ENCODE assay signal across 1 cellular context in genomic region chr5:77812926-77813589, GRCh38.
A peak's percentile ranks its signal among the peaks of the same experiment; 100 is the strongest.
TF ChIP-seq lines count a peak whose summit lies in the region.

No MANE protein-coding gene starts in this region.

TF ChIP-seq in HepG2, 621 proteins besides CTCF, POLR2A, EP300 and RAD21 (continued from another document):
- TF ChIP-seq HCFC1 (IDR thresholded peaks at IDR 0.05; ENCODE audit: low read depth, low read length), result no peak
- no peak for TF ChIP-seq THYN1 (CRISPR knock-in tag; IDR thresholded peaks at IDR 0.05; ENCODE audit: borderline replicate concordance, low read depth)
- TF ChIP-seq ZSCAN12 (CRISPR knock-in tag; IDR thresholded peaks at IDR 0.05), result no peak
- no peak for TF ChIP-seq ZNF326 (CRISPR knock-in tag; IDR thresholded peaks at IDR 0.05; ENCODE audit: borderline replicate concordance)
- TF ChIP-seq TAF15 (IDR thresholded peaks at IDR 0.05; ENCODE audit: low read depth, low read length, poor library complexity, severe bottlenecking), result no peak
- TF ChIP-seq ZSCAN25 (CRISPR knock-in tag; IDR thresholded peaks at IDR 0.05), result peak; percentile 42; the same call in 1 of the 2 replicates
- no peak for TF ChIP-seq IKZF4 (CRISPR knock-in tag; IDR thresholded peaks at IDR 0.05; ENCODE audit: borderline replicate concordance, low read depth, not compliant biosample characterization)
- no peak for TF ChIP-seq THAP7 (CRISPR knock-in tag; IDR thresholded peaks at IDR 0.05)
- TF ChIP-seq CBX1 (IDR thresholded peaks at IDR 0.05; ENCODE audit: low read depth), result no peak
- no peak for TF ChIP-seq ZSCAN20 (CRISPR knock-in tag; IDR thresholded peaks at IDR 0.05; ENCODE audit: borderline replicate concordance)
- no peak for TF ChIP-seq AHR (CRISPR knock-in tag; IDR thresholded peaks at IDR 0.05)
- no peak for TF ChIP-seq CSRNP1 (CRISPR knock-in tag; IDR thresholded peaks at IDR 0.05)
- no peak for TF ChIP-seq KDM5A (IDR thresholded peaks at IDR 0.05; ENCODE audit: borderline replicate concordance, low read length)
- peak; percentile 84 for TF ChIP-seq NR2C2 (CRISPR knock-in tag; IDR thresholded peaks at IDR 0.05; ENCODE audit: borderline replicate concordance)
- TF ChIP-seq ZNF441 (CRISPR knock-in tag; IDR thresholded peaks at IDR 0.05; ENCODE audit: borderline replicate concordance), result no peak
- TF ChIP-seq ZNF530 (CRISPR knock-in tag; IDR thresholded peaks at IDR 0.05; ENCODE audit: low read depth), result no peak
- TF ChIP-seq MXI1 (IDR thresholded peaks at IDR 0.05; ENCODE audit: borderline replicate concordance, low read depth, low read length), result no peak
- TF ChIP-seq SRF (IDR thresholded peaks at IDR 0.05; ENCODE audit: low read depth, low read length), result no peak
- TF ChIP-seq ZMAT5 (CRISPR knock-in tag; IDR thresholded peaks at IDR 0.05; ENCODE audit: borderline replicate concordance, low read depth), result no peak
- no peak for TF ChIP-seq NKX3-1 (CRISPR knock-in tag; IDR thresholded peaks at IDR 0.05)
- no peak for TF ChIP-seq MAFF (IDR thresholded peaks at IDR 0.05; ENCODE audit: low read depth, low read length)
- TF ChIP-seq ZNF33A (CRISPR knock-in tag; IDR thresholded peaks at IDR 0.05; ENCODE audit: borderline replicate concordance), result no peak
- TF ChIP-seq RFXANK (CRISPR knock-in tag; IDR thresholded peaks at IDR 0.05), result no peak
- 0 out of 2 replicates have a peak, but pooled peaks have one; percentile 23 for TF ChIP-seq HMG20B (CRISPR knock-in tag; conservative IDR thresholded peaks at IDR 0.05)
- TF ChIP-seq ZNF720 (CRISPR knock-in tag; IDR thresholded peaks at IDR 0.05), result no peak
- peak; percentile 93 for TF ChIP-seq PAXIP1 (CRISPR knock-in tag; conservative IDR thresholded peaks at IDR 0.05)
- no peak for TF ChIP-seq PHF20 (CRISPR knock-in tag; IDR thresholded peaks at IDR 0.05)
- no peak for TF ChIP-seq MED13 (CRISPR knock-in tag; IDR thresholded peaks at IDR 0.05)
- TF ChIP-seq HIC2 (CRISPR knock-in tag; IDR thresholded peaks at IDR 0.05; ENCODE audit: low read depth), result no peak
- TF ChIP-seq ZFP36L2 (CRISPR knock-in tag; IDR thresholded peaks at IDR 0.05), result no peak
- no peak for TF ChIP-seq ZNF431 (CRISPR knock-in tag; IDR thresholded peaks at IDR 0.05; ENCODE audit: borderline replicate concordance, low read depth)
- TF ChIP-seq CREBL2 (CRISPR knock-in tag; IDR thresholded peaks at IDR 0.05; ENCODE audit: borderline replicate concordance), result no peak
- TF ChIP-seq HNF1B (CRISPR knock-in tag; IDR thresholded peaks at IDR 0.05), result peak; percentile 76; the same call in 1 of the 2 replicates
- peak; percentile 80 for TF ChIP-seq SAP130 (CRISPR knock-in tag; IDR thresholded peaks at IDR 0.05; ENCODE audit: low read depth)
- TF ChIP-seq ZNF784 (CRISPR knock-in tag; IDR thresholded peaks at IDR 0.05; ENCODE audit: borderline replicate concordance), result no peak
- TF ChIP-seq SMAD9 (CRISPR knock-in tag; IDR thresholded peaks at IDR 0.05), result no peak
- no peak for TF ChIP-seq GPBP1L1 (CRISPR knock-in tag; IDR thresholded peaks at IDR 0.05)
- no peak for TF ChIP-seq ZSCAN21 (CRISPR knock-in tag; IDR thresholded peaks at IDR 0.05; ENCODE audit: borderline replicate concordance)
- peak; percentile 74 for TF ChIP-seq PPARG (CRISPR knock-in tag; conservative IDR thresholded peaks at IDR 0.05)
- no peak for TF ChIP-seq ZNF121 (CRISPR knock-in tag; IDR thresholded peaks at IDR 0.05)
- TF ChIP-seq IRF9 (CRISPR knock-in tag; IDR thresholded peaks at IDR 0.05; ENCODE audit: borderline replicate concordance), result 0 out of 2 replicates have a peak, but pooled peaks have one; percentile 29
- TF ChIP-seq ELF1 (CRISPR knock-in tag; IDR thresholded peaks at IDR 0.05), result no peak
TF ChIP-seq in HepG2: peak in this region for 184.
